Comparison of ENCODE assay signal across 8 cellular contexts in genomic region chr3:158801200-158801599, GRCh38. TPM values are rescaled to one million over a fixed set of nuclear protein-coding genes. Genes with fewer than 3 reads are reported as not detected.
DNase-seq lines count a peak whose midpoint lies in the region; ATAC-seq, FAIRE-seq and TF ChIP-seq lines count a peak whose summit lies in the region.

No MANE protein-coding gene starts in this region.

- peaks cover 0 to 2% of the 10 kb centered on the region in 2 donors for H3K36me3 ChIP-seq in small intestine (ENCODE audit: control insufficient read depth in 2 of 2, insufficient read depth in 2 of 2, low read length in 2 of 2)

- peaks cover 10% of the 10 kb centered on the region for H3K36me3 Mint-ChIP-seq in HFFc6 (ENCODE audit: low read depth)

- H3K9me3 Mint-ChIP-seq in HFFc6: no peaks in the 10 kb centered on the region

- H3K27ac ChIP-seq in 22Rv1 (peak overlapping the region; percentile 68), small intestine (ENCODE audit: low read depth in 1 of 2, low read length in 1 of 2) (peak overlapping the region in 1 of 2 donors; percentile 89)

- 10 to 24% (median 18%) methylated on average over 11 of the region's 11 CpGs for WGBS in small intestine, 3 donors

- TF ChIP-seq CTCF in 22Rv1 (IDR thresholded peaks at IDR 0.05) (no peak), HFFc6 (IDR thresholded peaks at IDR 0.05) (no peak), astrocyte of the cerebellum (IDR thresholded peaks at IDR 0.05; ENCODE audit: low read depth, low read length, missing control alignments) (no peak)

- H3K4me3 ChIP-seq in astrocyte of the cerebellum (ENCODE audit: low read depth, low read length): peak overlapping the region; percentile 73
- peak overlapping the region; percentile 37 to 68 for H3K4me3 ChIP-seq in small intestine (ENCODE audit: low read depth in 1 of 2, low read length in 2 of 2)

- H3K4me1 ChIP-seq in small intestine (ENCODE audit: control insufficient read depth in 2 of 2, insufficient read depth in 1 of 2, low read depth in 1 of 2, low read length in 1 of 2): peaks cover 0 to 10% of the 10 kb centered on the region in 2 donors

- peaks cover 50% of the 10 kb centered on the region for H3K4me1 Mint-ChIP-seq in HFFc6 (ENCODE audit: low read depth)

- peak; percentile 6 for DNase-seq in HFFc6
- no peak for DNase-seq in astrocyte of the cerebellum (ENCODE audit: low read depth)
- DNase-seq in iPS-NIHi11 (ENCODE audit: low spot score): peak; percentile 24
- DNase-seq in small intestine: peak; percentile 35
- DNase-seq in central memory CD4-positive, alpha-beta T cell: no peak

- H3K9me3 ChIP-seq in small intestine (ENCODE audit: control insufficient read depth, low read depth): no peaks in the 10 kb centered on the region

- ATAC-seq in HG02571 (IDR thresholded peaks at IDR 0.05; ENCODE audit: unreplicated experiment) (no peak), GM19035 (IDR thresholded peaks at IDR 0.05; ENCODE audit: unreplicated experiment) (no peak)

- no peak for FAIRE-seq in small intestine (lab: Jason Lieb, UNC)

- peaks cover 1% of the 10 kb centered on the region for H3K27me3 Mint-ChIP-seq in HFFc6 (ENCODE audit: insufficient read depth)

- in situ Hi-C loops in astrocyte of the cerebellum (cut with HindIII; ENCODE audit: low sequenced_read_pairs): no loop called here

- H3K4me3 Mint-ChIP-seq in HFFc6: peak overlapping the region; percentile 92

- no peaks in the 10 kb centered on the region for H3K27me3 ChIP-seq in small intestine (ENCODE audit: control insufficient read depth in 2 of 2, insufficient read depth in 2 of 2, low read length in 2 of 2)

- peak overlapping the region; percentile 93 for H3K27ac Mint-ChIP-seq in HFFc6

RNA-seq across cellular contexts. Expression of gene MFSD1, which starts 0.7 kb away (rescaled TPM):
- total RNA-seq in HFFc6 (2021; fragmentation: NEBNext Ultra II Directional; extraction: Animal tissue kit (Norgen Biotek cat#: 25700)): 10 to 100 TPM; 61.6 to 75.4 (median 68.8) TPM
- 10 to 100 TPM; 18.6 to 44.6 (median 21.6) TPM for polyA plus RNA-seq in small intestine

Comparison
In these comparisons a context has a peak if more than half of its experiments do, and no peak if none do; other contexts are left out.
1. DNase-seq: peak in HFFc6 (single experiment), iPS-NIHi11 (single experiment) and small intestine (single experiment); none in astrocyte of the cerebellum (single experiment) and central memory CD4-positive, alpha-beta T cell (single experiment).